ENCODE assay signal across 8 cellular contexts in the genomic region with DNA sequence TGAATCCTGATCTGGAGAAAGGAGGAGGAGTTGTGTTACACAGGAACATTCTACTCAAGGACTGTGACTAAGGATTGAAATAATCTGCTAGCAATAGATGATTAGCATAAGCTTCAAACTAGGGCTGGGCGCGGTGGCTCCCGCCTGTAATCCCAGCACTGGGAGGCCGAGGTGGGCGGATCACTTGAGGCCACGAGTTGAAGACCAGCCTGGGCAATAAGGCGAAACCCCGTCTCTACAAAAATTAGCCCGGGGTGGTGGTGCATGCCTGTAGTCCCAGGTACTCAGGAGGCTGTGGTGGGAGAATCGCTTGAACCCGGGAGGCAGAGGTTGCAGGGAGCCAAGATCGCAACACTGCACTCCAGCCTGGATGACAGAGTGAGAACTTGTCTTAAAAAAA. TPM values are rescaled to one million over a fixed set of nuclear protein-coding genes. Genes with fewer than 3 reads are reported as not detected.
DNase-seq lines count a peak whose midpoint lies in the region; ATAC-seq, FAIRE-seq and TF ChIP-seq lines count a peak whose summit lies in the region.

No MANE protein-coding gene starts in this region.

- no peaks in the 10 kb centered on the region for H3K27me3 Mint-ChIP-seq in CD8-positive, alpha-beta T cell (ENCODE audit: low read depth)
- peaks cover 21% of the 10 kb centered on the region for H3K27me3 Mint-ChIP-seq in neural crest cell (ENCODE audit: low read depth)

- no peaks in the 10 kb centered on the region for H3K9me3 ChIP-seq in CD8-positive, alpha-beta T cell (ENCODE audit: low read length)
- no peaks in the 10 kb centered on the region for H3K9me3 ChIP-seq in MG63

- CTCF ChIA-PET in CD8-positive, alpha-beta T cell (lab: Charles Lee), result interaction anchor here (1.1 to 2.7 kb wide), 3 partner anchors 27 to 301 kb away, joined by 3 to 12 read pairs (median 3); no protein-coding TSS in a partner anchor

- ATAC-seq in CD8-positive, alpha-beta T cell, result no peak

- no peak for FAIRE-seq in H54 (lab: Jason Lieb, UNC)

- H3K4me3 ChIP-seq in CD8-positive, alpha-beta T cell (ENCODE audit: low read depth, low read length), result peak overlapping the region; percentile 98
- H3K4me3 ChIP-seq in MG63 (peak overlapping the region; percentile 84), coronary artery (peak overlapping the region; percentile 91)

- H3K4me1 ChIP-seq in CD8-positive, alpha-beta T cell (ENCODE audit: insufficient read depth, low read length), result peaks cover 28% of the 10 kb centered on the region

- POLR2A ChIA-PET in CD8-positive, alpha-beta T cell (lab: Charles Lee), result interaction anchor here (2.5 to 5.5 kb wide), 2 partner anchors 25 to 248 kb away, joined by 13 to 96 read pairs; a partner anchor contains a TSS

- peak overlapping the region; percentile 66 for H3K4me3 Mint-ChIP-seq in CD8-positive, alpha-beta T cell
- H3K4me3 Mint-ChIP-seq in neural crest cell, result peak overlapping the region; percentile 71

- intact Hi-C loops in CD8-positive, alpha-beta T cell (cut with DNase I, micrococcal nuclease), result loop anchor here in 1 of 2 experiments (5.0 to 10.0 kb wide), 2 partner anchors 46 to 1204 kb away; a partner anchor contains a TSS

- H3K27ac ChIP-seq in CD8-positive, alpha-beta T cell (ENCODE audit: low read depth, low read length), result no peak overlapping the region
- no peak overlapping the region for H3K27ac ChIP-seq in coronary artery

- no peak for TF ChIP-seq POLR2A in H54 (IDR thresholded peaks at IDR 0.05; ENCODE audit: low read depth, low read length)

- peaks cover 37% of the 10 kb centered on the region for H3K36me3 Mint-ChIP-seq in CD8-positive, alpha-beta T cell
- no peaks in the 10 kb centered on the region for H3K36me3 Mint-ChIP-seq in neural crest cell (ENCODE audit: low read depth)

- no peak for TF ChIP-seq CTCF in CD8-positive, alpha-beta T cell (IDR thresholded peaks at IDR 0.05)
- TF ChIP-seq CTCF in coronary artery (IDR thresholded peaks at IDR 0.05), result no peak
- no peak for TF ChIP-seq CTCF in neural crest cell (conservative IDR thresholded peaks at IDR 0.05)

- peak overlapping the region; percentile 12 for H3K27ac Mint-ChIP-seq in CD8-positive, alpha-beta T cell
- H3K27ac Mint-ChIP-seq in neural crest cell (ENCODE audit: unreplicated experiment), result no peak overlapping the region

- H3K9me3 Mint-ChIP-seq in CD8-positive, alpha-beta T cell, result no peaks in the 10 kb centered on the region
- H3K9me3 Mint-ChIP-seq in neural crest cell, result no peaks in the 10 kb centered on the region

- DNase-seq in CD8-positive, alpha-beta T cell, result no peak
- no peak for DNase-seq in MG63
- DNase-seq in coronary artery (ENCODE audit: low spot score), result no peak
- DNase-seq in neural crest cell (ENCODE audit: low read depth, low spot score), result no peak
- DNase-seq in GM19240 (ENCODE audit: insufficient read length, low spot score), result no peak
- no peak for DNase-seq in NCI-H69 (lab: John Stamatoyannopoulos, UW)
- DNase-seq in H54 (ENCODE audit: insufficient read length, low spot score), result no peak
- no peak for DNase-seq in RPMI8226

- peaks cover 50% of the 10 kb centered on the region for H3K4me1 Mint-ChIP-seq in CD8-positive, alpha-beta T cell (ENCODE audit: low read depth)
- peaks cover 30% of the 10 kb centered on the region for H3K4me1 Mint-ChIP-seq in neural crest cell

- no peaks in the 10 kb centered on the region for H3K36me3 ChIP-seq in CD8-positive, alpha-beta T cell (ENCODE audit: insufficient read depth, low read length)
- peaks cover 15% of the 10 kb centered on the region for H3K36me3 ChIP-seq in MG63

- H3K27me3 ChIP-seq in CD8-positive, alpha-beta T cell (ENCODE audit: insufficient read depth, low read length), result no peaks in the 10 kb centered on the region
- H3K27me3 ChIP-seq in MG63, result no peaks in the 10 kb centered on the region

RNA-seq across cellular contexts. Expression of a gene that starts 1.5 kb away (rescaled TPM):
- 10 to 100 TPM; 17.9 to 22.9 TPM for total RNA-seq in CD8-positive, alpha-beta T cell
- total RNA-seq in MG63 (2014; rRNA removed; shearing (Covaris generic); ENCODE audit: low replicate concordance), result 10.1 and 14.8 TPM in 2 replicates
- total RNA-seq in neural crest cell, result 21.8 and 22.6 TPM in 2 replicates

RNA-seq across cellular contexts. Expression of a gene that starts 25.9 kb away (rescaled TPM):
- total RNA-seq in CD8-positive, alpha-beta T cell, result 10 to 100 TPM; 89.2 to 90.0 TPM
- 114 and 141 TPM in 2 replicates for total RNA-seq in MG63 (2014; rRNA removed; shearing (Covaris generic); ENCODE audit: low replicate concordance)
- total RNA-seq in neural crest cell, result 66.7 and 70.6 TPM in 2 replicates

RNA-seq across cellular contexts. Expression of a gene that starts 58.0 kb away (rescaled TPM):
- 10 to 100 TPM; 11.8 to 12.4 TPM for total RNA-seq in CD8-positive, alpha-beta T cell
- not detected in 2 replicates for total RNA-seq in MG63 (2014; rRNA removed; shearing (Covaris generic); ENCODE audit: low replicate concordance)
- 1.1 and 1.3 TPM in 2 replicates for total RNA-seq in neural crest cell
